Comparison of ENCODE assay signal across 9 cellular contexts in the genomic region with DNA sequence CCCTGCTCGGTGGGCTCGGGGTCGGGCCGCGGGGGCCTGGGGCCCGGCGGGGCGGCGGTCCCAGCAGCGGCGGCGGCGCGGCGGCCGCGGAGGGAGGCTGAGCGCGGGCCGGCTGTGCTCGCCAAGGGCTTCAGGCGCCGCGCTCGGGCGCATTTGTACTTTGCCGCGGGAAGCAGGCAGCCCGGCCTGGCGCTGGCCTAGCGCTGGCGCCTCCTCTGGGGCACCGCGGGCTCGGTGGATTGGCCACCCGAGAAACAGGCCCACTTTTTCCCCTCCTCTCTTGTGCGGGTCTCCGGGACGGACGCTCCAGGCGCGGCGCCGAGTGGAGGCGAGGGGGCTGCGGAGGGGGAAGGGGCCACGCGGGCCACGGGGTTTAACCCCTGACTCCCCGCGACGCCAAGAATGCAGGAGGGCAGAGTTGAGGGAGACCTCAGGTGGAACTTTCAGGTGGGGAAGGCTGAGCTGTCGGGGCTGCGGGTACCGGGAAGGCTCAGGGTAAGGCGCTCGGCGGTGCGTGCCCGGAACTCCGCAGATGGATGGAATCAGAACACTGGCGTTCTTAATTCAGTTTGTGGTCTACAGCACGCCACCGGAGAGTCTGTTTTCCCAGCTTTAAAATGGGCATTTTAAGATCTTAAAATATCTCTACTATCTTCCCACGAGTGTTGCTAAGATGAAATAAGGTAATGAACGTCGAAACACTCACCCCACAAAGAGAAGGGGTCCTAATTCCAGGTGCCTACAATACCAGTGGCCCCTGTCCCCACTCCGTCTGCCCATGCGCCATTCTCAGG. TPM values are rescaled to one million over a fixed set of nuclear protein-coding genes. Genes with fewer than 3 reads are reported as not detected.
DNase-seq lines count a peak whose midpoint lies in the region; ATAC-seq and TF ChIP-seq lines count a peak whose summit lies in the region.
"Had no signal": no experiment of that assay in that cellular context is flagged by ENCODE, and none has a peak within 500 bp of the region (broad histone marks: within the 10 kb centered on the region; RNA-seq: fewer than 3 reads in every experiment).

A gene with protein sequence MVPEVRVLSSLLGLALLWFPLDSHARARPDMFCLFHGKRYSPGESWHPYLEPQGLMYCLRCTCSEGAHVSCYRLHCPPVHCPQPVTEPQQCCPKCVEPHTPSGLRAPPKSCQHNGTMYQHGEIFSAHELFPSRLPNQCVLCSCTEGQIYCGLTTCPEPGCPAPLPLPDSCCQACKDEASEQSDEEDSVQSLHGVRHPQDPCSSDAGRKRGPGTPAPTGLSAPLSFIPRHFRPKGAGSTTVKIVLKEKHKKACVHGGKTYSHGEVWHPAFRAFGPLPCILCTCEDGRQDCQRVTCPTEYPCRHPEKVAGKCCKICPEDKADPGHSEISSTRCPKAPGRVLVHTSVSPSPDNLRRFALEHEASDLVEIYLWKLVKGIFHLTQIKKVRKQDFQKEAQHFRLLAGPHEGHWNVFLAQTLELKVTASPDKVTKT (minus strand): TSS at position 126 of the 794 bp plus-strand sequence. CDS start 538 bp downstream, outside the sequence.

- WGBS in endodermal cell (ENCODE audit: insufficient coverage in 1 of 2, insufficient read length in 1 of 2), 2 experiments, result 16 to 65% methylated on average over 14 to 69 of the region's 69 CpGs

- H3K4me3 Mint-ChIP-seq in stimulated activated naive CD8-positive, alpha-beta T cell treated with anti-CD3 and anti-CD28 coated beads, Interleukin-15, amount 100 ng/mL, for 72 hours, result peak within 1 kb of the TSS; percentile 55 to 68
- peak within 1 kb of the TSS; percentile 58 for H3K4me3 Mint-ChIP-seq in endodermal cell

- H3K27me3 Mint-ChIP-seq in stimulated activated naive CD8-positive, alpha-beta T cell treated with anti-CD3 and anti-CD28 coated beads, Interleukin-15, amount 100 ng/mL, for 72 hours, result peaks cover 63% of the 10 kb centered on the region
- H3K27me3 Mint-ChIP-seq in endodermal cell (ENCODE audit: insufficient read depth), result peaks cover 79% of the 10 kb centered on the region

- no peak within 1 kb of the TSS for H3K27ac ChIP-seq in endodermal cell (ENCODE audit: low read depth, low read length)

- peak within 1 kb of the TSS; percentile 69 for H3K4me3 ChIP-seq in endodermal cell (ENCODE audit: low read length)

- no peaks in the 10 kb centered on the region for H3K9me3 Mint-ChIP-seq in stimulated activated naive CD8-positive, alpha-beta T cell treated with anti-CD3 and anti-CD28 coated beads, Interleukin-15, amount 100 ng/mL, for 72 hours
- H3K9me3 Mint-ChIP-seq in endodermal cell, result no peaks in the 10 kb centered on the region

- ATAC-seq in stimulated activated naive CD8-positive, alpha-beta T cell treated with anti-CD3 and anti-CD28 coated beads, Interleukin-15, amount 100 ng/mL, for 72 hours, result no peak
- no peak for ATAC-seq in stimulated activated naive CD8-positive, alpha-beta T cell treated with anti-CD3 and anti-CD28 coated beads, Interleukin-15, Interleukin-2, amounts not matched to agents 100 U/mL and 50 U/mL, for 24 hours
- ATAC-seq in GM21723 (IDR thresholded peaks at IDR 0.05; ENCODE audit: unreplicated experiment), result no peak
- no peak for ATAC-seq in GM21447 (IDR thresholded peaks at IDR 0.05; ENCODE audit: unreplicated experiment)

- DNase-seq in stimulated activated naive CD8-positive, alpha-beta T cell treated with anti-CD3 and anti-CD28 coated beads, Interleukin-15, amount 100 ng/mL, for 72 hours, result no peak
- no peak for DNase-seq in stimulated activated naive CD8-positive, alpha-beta T cell treated with anti-CD3 and anti-CD28 coated beads, Interleukin-15, Interleukin-2, amounts not matched to agents 100 U/mL and 50 U/mL, for 24 hours
- DNase-seq in endodermal cell, result peak; percentile 74
- DNase-seq in mucosa of gallbladder (ENCODE audit: low spot score), result peak; percentile 30
- no peak for DNase-seq in activated CD4-positive, CD25-positive, alpha-beta regulatory T cell (lab: John Stamatoyannopoulos, UW)
- DNase-seq in middle frontal gyrus (ENCODE audit: extremely low spot score, low spot score), result no peak
- DNase-seq: cortex of kidney had no signal

- H3K27me3 ChIP-seq in endodermal cell (ENCODE audit: control insufficient read depth, insufficient read depth, low read length, poor library complexity, severe bottlenecking), result peaks cover 85% of the 10 kb centered on the region

- no peak within 1 kb of the TSS for H3K27ac Mint-ChIP-seq in stimulated activated naive CD8-positive, alpha-beta T cell treated with anti-CD3 and anti-CD28 coated beads, Interleukin-15, amount 100 ng/mL, for 72 hours
- no peak within 1 kb of the TSS for H3K27ac Mint-ChIP-seq in endodermal cell

- no peaks in the 10 kb centered on the region for H3K9me3 ChIP-seq in endodermal cell (ENCODE audit: control insufficient read depth, low read length)

- no peaks in the 10 kb centered on the region for H3K36me3 Mint-ChIP-seq in endodermal cell (ENCODE audit: low read depth)

- no peak within 1 kb of the TSS for H3K9ac ChIP-seq in endodermal cell (ENCODE audit: extremely low read depth, low read length, poor library complexity, severe bottlenecking)

- H3K4me1 ChIP-seq in endodermal cell (ENCODE audit: control insufficient read depth, insufficient read depth, low read length), result no peaks in the 10 kb centered on the region

- TF ChIP-seq CTCF in endodermal cell (conservative IDR thresholded peaks at IDR 0.05), result no peak

- peaks cover 15% of the 10 kb centered on the region for H3K4me1 Mint-ChIP-seq in stimulated activated naive CD8-positive, alpha-beta T cell treated with anti-CD3 and anti-CD28 coated beads, Interleukin-15, amount 100 ng/mL, for 72 hours
- H3K4me1 Mint-ChIP-seq in endodermal cell, result peaks cover 10% of the 10 kb centered on the region

- no peaks in the 10 kb centered on the region for H3K36me3 ChIP-seq in endodermal cell (ENCODE audit: control insufficient read depth, insufficient read depth, low read length)

RNA-seq across cellular contexts. Expression of the gene that starts here (rescaled TPM):
- total RNA-seq in endodermal cell (1 to 10 TPM in 1 of 2 donors, under 1 TPM in 1; 0.44 to 1.2 TPM), mucosa of gallbladder (312 TPM)
- 0.53 TPM for polyA plus RNA-seq in endodermal cell (2013, experiment 1 of 2)
- polyA plus RNA-seq in endodermal cell (2013, experiment 2 of 2), result 0.33 TPM

Comparison
In these comparisons a context has a peak if more than half of its experiments do, and no peak if none do; other contexts are left out.
1. RNA of the gene that starts here (total RNA-seq): 312 TPM in mucosa of gallbladder (single experiment); 0.44 to 1.2 TPM in endodermal cell; every median in the first group is over 100 times any median in the second.
2. DNase-seq: peak in endodermal cell (single experiment) and mucosa of gallbladder (single experiment); none in stimulated activated naive CD8-positive, alpha-beta T cell treated with anti-CD3 and anti-CD28 coated beads, Interleukin-15, amount 100 ng/mL, for 72 hours (0 of 2), stimulated activated naive CD8-positive, alpha-beta T cell treated with anti-CD3 and anti-CD28 coated beads, Interleukin-15, Interleukin-2, amounts not matched to agents 100 U/mL and 50 U/mL, for 24 hours (single experiment), activated CD4-positive, CD25-positive, alpha-beta regulatory T cell (0 of 4) and middle frontal gyrus (single experiment).